ENCODE assay signal across 1 cellular context in the genomic region with DNA sequence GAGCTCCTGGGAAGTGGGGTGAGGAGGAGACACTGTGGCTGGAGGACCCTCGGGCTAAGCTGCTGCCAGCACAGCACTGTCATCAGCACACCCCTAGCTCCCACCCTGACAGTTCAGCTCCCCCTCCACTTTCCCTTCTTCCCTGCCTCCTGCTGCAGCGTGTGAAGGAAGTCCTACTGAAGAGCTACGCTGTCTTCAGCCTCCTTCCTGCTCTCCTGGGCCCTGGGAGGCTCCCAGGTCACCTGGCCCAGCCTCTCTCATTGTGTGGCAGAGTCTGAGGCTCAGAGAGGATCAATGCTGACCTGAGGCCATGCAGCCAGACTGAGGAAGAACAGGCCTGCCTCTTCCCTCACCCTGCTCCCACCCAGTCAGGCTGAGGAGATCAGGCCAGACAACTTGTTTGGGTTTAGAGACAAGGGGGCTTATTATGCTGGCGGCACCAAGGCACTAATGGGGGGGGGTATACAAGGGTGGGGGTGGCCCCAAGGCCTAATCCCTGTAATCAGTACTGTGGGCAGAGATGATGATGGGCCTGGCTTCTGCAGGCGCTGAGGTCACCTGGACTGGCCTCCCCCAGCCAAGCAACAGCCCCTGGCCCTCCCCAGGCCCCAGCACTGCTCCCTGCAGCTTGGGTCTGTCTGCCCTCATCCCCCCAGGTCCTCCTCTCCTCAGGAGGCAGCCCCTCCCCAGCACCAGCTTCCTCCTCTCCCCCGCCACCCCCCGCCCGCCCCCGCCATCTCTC.
TF ChIP-seq lines count a peak whose summit lies in the region.

No MANE protein-coding gene starts in this region.

TF ChIP-seq in A549, 52 proteins besides CTCF, POLR2A, EP300 and RAD21 (continued from another document):
- no peak for TF ChIP-seq MAZ (IDR thresholded peaks at IDR 0.05; ENCODE audit: borderline replicate concordance, low read depth, low read length)
- no peak for TF ChIP-seq PHF8 (IDR thresholded peaks at IDR 0.05; ENCODE audit: borderline replicate concordance, low read depth)
- TF ChIP-seq, protein P1, sequence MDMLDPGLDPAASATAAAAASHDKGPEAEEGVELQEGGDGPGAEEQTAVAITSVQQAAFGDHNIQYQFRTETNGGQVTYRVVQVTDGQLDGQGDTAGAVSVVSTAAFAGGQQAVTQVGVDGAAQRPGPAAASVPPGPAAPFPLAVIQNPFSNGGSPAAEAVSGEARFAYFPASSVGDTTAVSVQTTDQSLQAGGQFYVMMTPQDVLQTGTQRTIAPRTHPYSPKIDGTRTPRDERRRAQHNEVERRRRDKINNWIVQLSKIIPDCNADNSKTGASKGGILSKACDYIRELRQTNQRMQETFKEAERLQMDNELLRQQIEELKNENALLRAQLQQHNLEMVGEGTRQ (IDR thresholded peaks at IDR 0.05): no peak
